In the genomic region with DNA sequence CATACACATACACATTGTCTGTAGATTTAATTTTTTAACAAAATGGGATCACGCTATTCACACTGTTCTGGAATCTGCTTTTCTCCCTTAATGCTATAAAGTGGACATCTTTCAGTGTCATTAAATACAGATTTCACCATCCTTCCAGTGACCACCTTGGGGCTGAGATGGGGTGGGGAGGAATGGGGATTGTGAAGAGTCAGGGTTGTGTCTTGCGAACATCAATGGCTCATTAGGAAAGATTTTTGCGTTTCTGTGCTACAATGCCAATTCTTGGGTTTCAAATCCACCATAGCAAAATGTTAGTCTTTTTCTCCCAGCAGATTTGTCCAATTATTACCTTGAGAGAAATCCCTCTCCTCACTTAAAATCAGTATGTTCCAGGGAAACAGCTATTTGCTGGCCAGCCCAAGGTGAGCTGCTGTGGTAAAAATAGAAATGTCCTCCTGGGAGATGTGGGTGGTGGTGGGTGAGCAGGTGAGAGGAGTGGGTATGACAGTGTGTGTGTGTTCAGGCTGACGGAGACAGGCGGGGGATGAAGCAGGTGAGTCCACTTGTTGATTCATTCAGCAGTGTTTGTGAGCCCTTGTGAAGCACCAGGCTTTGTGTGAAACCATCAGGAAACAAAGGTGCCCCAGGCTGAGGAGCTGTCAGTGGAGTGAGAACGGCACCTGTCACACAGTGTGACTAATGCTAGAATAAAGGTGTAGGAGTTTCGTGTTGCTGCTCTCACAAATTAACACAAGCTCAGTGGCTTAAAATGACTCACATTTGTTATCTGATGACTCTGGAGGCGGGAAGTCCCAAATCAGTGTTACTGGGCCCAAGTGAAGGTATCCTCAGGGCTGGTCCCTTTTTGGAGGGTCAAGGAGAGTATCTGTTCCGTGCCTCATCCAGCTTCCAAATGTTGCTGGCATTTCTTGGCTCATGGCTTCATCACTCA, we compare ENCODE assay signal across 8 cellular contexts. TPM values are rescaled to one million over a fixed set of nuclear protein-coding genes. Genes with fewer than 3 reads are reported as not detected.
DNase-seq lines count a peak whose midpoint lies in the region; ATAC-seq and TF ChIP-seq lines count a peak whose summit lies in the region.

No MANE protein-coding gene starts in this region.

- TF ChIP-seq CTCF in mammary epithelial cell (conservative IDR thresholded peaks at IDR 0.05 in 1 of 2, IDR thresholded peaks at IDR 0.05 in 1 of 2; ENCODE audit: extremely low read depth in 1 of 2, insufficient read depth in 1 of 2, low read depth in 1 of 2, low read length in 2 of 2) (no peak), thyroid gland (IDR thresholded peaks at IDR 0.05) (no peak), RWPE1 (conservative IDR thresholded peaks at IDR 0.05; ENCODE audit: low read depth) (no peak)

- peak in 1 of 2 donors; percentile 36 for TF ChIP-seq POLR2A in thyroid gland (IDR thresholded peaks at IDR 0.05)

- no peak overlapping the region for H3K27ac ChIP-seq in mammary epithelial cell (ENCODE audit: insufficient read depth, low read depth, low read length)
- peak overlapping the region; percentile 97 to 100 (median 97) for H3K27ac ChIP-seq in thyroid gland
- H3K27ac ChIP-seq in RWPE1: no peak overlapping the region

- peak overlapping the region; percentile 38 for H3K27ac Mint-ChIP-seq in T-helper 2 cell treated with Interferon-gamma antibody and Interleukin-4, amounts not matched to agents 5 μg/mL and 100 μg/mL, for 36 hours
- peak overlapping the region; percentile 79 to 88 for H3K27ac Mint-ChIP-seq in natural killer cell treated with Interleukin-12 subunit alpha and Interleukin-12 subunit beta and Interleukin-15 and Interleukin-18, amount 100 ng/mL, for 72 hours

- H3K4me1 Mint-ChIP-seq in T-helper 2 cell treated with Interferon-gamma antibody and Interleukin-4, amounts not matched to agents 5 μg/mL and 100 μg/mL, for 36 hours (ENCODE audit: low read depth): peaks cover 33% of the 10 kb centered on the region
- H3K4me1 Mint-ChIP-seq in natural killer cell treated with Interleukin-12 subunit alpha and Interleukin-12 subunit beta and Interleukin-15 and Interleukin-18, amount 100 ng/mL, for 72 hours (ENCODE audit: low read depth in 2 of 2): peaks cover 34 to 37% of the 10 kb centered on the region in 2 donors

- intact Hi-C loops in mammary epithelial cell (cut with micrococcal nuclease) (loop anchor here (5.0 kb wide), 2 partner anchors 49 to 434 kb away; no protein-coding TSS in a partner anchor), thyroid gland (cut with DNase I) (no loop called here)

- peaks cover 35% of the 10 kb centered on the region for H3K27me3 Mint-ChIP-seq in T-helper 2 cell treated with Interferon-gamma antibody and Interleukin-4, amounts not matched to agents 5 μg/mL and 100 μg/mL, for 36 hours (ENCODE audit: low read depth)
- H3K27me3 Mint-ChIP-seq in natural killer cell treated with Interleukin-12 subunit alpha and Interleukin-12 subunit beta and Interleukin-15 and Interleukin-18, amount 100 ng/mL, for 72 hours: peaks cover 0 to 8% of the 10 kb centered on the region in 2 donors

- H3K79me2 ChIP-seq in mammary epithelial cell (ENCODE audit: insufficient read depth, low read length): peaks cover 7% of the 10 kb centered on the region

- dilution Hi-C loops in mammary epithelial cell (cut with HindIII; ENCODE audit: low sequenced_read_pairs): no loop called here

- peaks cover 2% of the 10 kb centered on the region for H3K27me3 ChIP-seq in mammary epithelial cell (ENCODE audit: insufficient read depth, low read length)
- no peaks in the 10 kb centered on the region for H3K27me3 ChIP-seq in thyroid gland

- CTCF ChIA-PET in mammary epithelial cell (lab: Charles Lee; ENCODE audit: low non-redundant PET): no interaction called here
- CTCF ChIA-PET in RWPE1 (lab: Yijun Ruan, JAX): interaction anchor here (1.0 kb wide), 1 partner anchor 105 kb away, joined by 3 read pairs; no protein-coding TSS in a partner anchor

- POLR2A ChIA-PET in RWPE1 (lab: Yijun Ruan, JAX; ENCODE audit: low non-redundant PET): no interaction called here

- no peaks in the 10 kb centered on the region for H4K20me1 ChIP-seq in mammary epithelial cell (ENCODE audit: insufficient read depth, low read length)

- H3K4me2 ChIP-seq in mammary epithelial cell (ENCODE audit: insufficient read depth, low read depth, low read length): no peak overlapping the region

- no peak overlapping the region for H2AFZ ChIP-seq in mammary epithelial cell (ENCODE audit: low read depth, low read length)

- no peak overlapping the region for H3K9ac ChIP-seq in mammary epithelial cell (ENCODE audit: insufficient read depth, low read length)

- in situ Hi-C loops in mammary epithelial cell (cut with MboI; ENCODE audit: low sequenced_read_pairs in 2 of 2): loop anchor here (5.0 to 25.0 kb wide), 5 partner anchors 129 to 439 kb away; partner anchors contain the start of gene RPL3 (in 1 of the 2)

- no peaks in the 10 kb centered on the region for H3K9me3 Mint-ChIP-seq in T-helper 2 cell treated with Interferon-gamma antibody and Interleukin-4, amounts not matched to agents 5 μg/mL and 100 μg/mL, for 36 hours
- H3K9me3 Mint-ChIP-seq in natural killer cell treated with Interleukin-12 subunit alpha and Interleukin-12 subunit beta and Interleukin-15 and Interleukin-18, amount 100 ng/mL, for 72 hours: no peaks in the 10 kb centered on the region

- no TSS peak for BruUV-seq in mammary epithelial cell (replicated peaks; lab: Mats Ljungman, UMichigan)

- ATAC-seq in natural killer cell treated with Interleukin-12 subunit alpha and Interleukin-12 subunit beta and Interleukin-15 and Interleukin-18, amount 100 ng/mL, for 72 hours: peak; percentile 29 to 44

- H3K36me3 ChIP-seq in mammary epithelial cell (ENCODE audit: insufficient read depth, low read length) (no peaks in the 10 kb centered on the region), thyroid gland (peaks cover 0 to 5% of the 10 kb centered on the region in 2 donors)

- H3K4me3 ChIP-seq in mammary epithelial cell (replicated peaks in 1 of 3; ENCODE audit: insufficient read depth in 1 of 3, low read depth in 2 of 3, low read length in 3 of 3): no peak overlapping the region
- peak overlapping the region in 1 of 3 donors; percentile 63 for H3K4me3 ChIP-seq in thyroid gland (replicated peaks in 1 of 3)

- H3K4me1 ChIP-seq in mammary epithelial cell (ENCODE audit: insufficient read depth, low read length) (peaks cover 27% of the 10 kb centered on the region), thyroid gland (peaks cover 17 to 34% of the 10 kb centered on the region in 2 donors)

- H3K9me3 ChIP-seq in mammary epithelial cell (replicated peaks; ENCODE audit: insufficient read depth, low read length) (no peaks in the 10 kb centered on the region), thyroid gland (no peaks in the 10 kb centered on the region)

- peak; percentile 88 for DNase-seq in NCI-H2107 treated with DMSO at 0.1 percent for 48 hours (lab: John Stamatoyannopoulos, UW; ENCODE audit: unreplicated experiment)
- no peak for DNase-seq in NCI-H2107 (lab: John Stamatoyannopoulos, UW)
- peak; percentile 82 for DNase-seq in T-helper 2 cell treated with Interferon-gamma antibody and Interleukin-4, amounts not matched to agents 5 μg/mL and 100 μg/mL, for 36 hours (ENCODE audit: low spot score)
- peak; percentile 94 for DNase-seq in mammary epithelial cell
- peak; percentile 75 for DNase-seq in natural killer cell treated with Interleukin-12 subunit alpha and Interleukin-12 subunit beta and Interleukin-15 and Interleukin-18, amount 100 ng/mL, for 72 hours (ENCODE audit: low spot score)
- DNase-seq in thyroid gland: peak; percentile 72 to 79
- DNase-seq in cortex of kidney (lab: John Stamatoyannopoulos, UW): no peak
- DNase-seq in RWPE1 (ENCODE audit: low spot score): no peak

- H3K36me3 Mint-ChIP-seq in T-helper 2 cell treated with Interferon-gamma antibody and Interleukin-4, amounts not matched to agents 5 μg/mL and 100 μg/mL, for 36 hours (ENCODE audit: low read depth): peaks cover 8% of the 10 kb centered on the region
- no peaks in the 10 kb centered on the region for H3K36me3 Mint-ChIP-seq in natural killer cell treated with Interleukin-12 subunit alpha and Interleukin-12 subunit beta and Interleukin-15 and Interleukin-18, amount 100 ng/mL, for 72 hours

- peak overlapping the region; percentile 87 for H3K4me3 Mint-ChIP-seq in T-helper 2 cell treated with Interferon-gamma antibody and Interleukin-4, amounts not matched to agents 5 μg/mL and 100 μg/mL, for 36 hours
- peak overlapping the region; percentile 89 for H3K4me3 Mint-ChIP-seq in natural killer cell treated with Interleukin-12 subunit alpha and Interleukin-12 subunit beta and Interleukin-15 and Interleukin-18, amount 100 ng/mL, for 72 hours

- WGBS in mammary epithelial cell (ENCODE audit: low coverage, missing lambda C conversion rate): 20% methylated on average over 9 of the region's 9 CpGs
- WGBS in thyroid gland, 2 donors: 59 to 64% methylated on average over 9 of the region's 9 CpGs

RNA-seq across cellular contexts. Expression of gene CBX6, which starts 1.7 kb away (rescaled TPM):
- 10 to 100 TPM; 32.3 to 55.7 TPM for total RNA-seq in mammary epithelial cell
- 17.2 TPM for polyA plus RNA-seq in mammary epithelial cell
- 49.3 TPM for polyA minus RNA-seq in mammary epithelial cell
- total RNA-seq in natural killer cell treated with Interleukin-12 subunit alpha and Interleukin-12 subunit beta and Interleukin-15 and Interleukin-18, amount 100 ng/mL, for 72 hours: 100 to 1,000 TPM in 1 of 2 donors, 10 to 100 TPM in 1; 95.2 to 137 TPM
- total RNA-seq in thyroid gland: 100 to 1,000 TPM in 2 of 4 donors, 10 to 100 TPM in 2; 47.2 to 118 (median 85.0) TPM

RNA-seq across cellular contexts. Expression of gene NPTXR, which starts 29.9 kb away (rescaled TPM):
- total RNA-seq in mammary epithelial cell (1 to 10 TPM; 1.3 to 3.5 TPM), thyroid gland (1 to 10 TPM; 3.6 to 8.7 (median 4.4) TPM)
- polyA plus RNA-seq in mammary epithelial cell: 1.1 TPM
- polyA minus RNA-seq in mammary epithelial cell: 2.9 TPM
- total RNA-seq in natural killer cell treated with Interleukin-12 subunit alpha and Interleukin-12 subunit beta and Interleukin-15 and Interleukin-18, amount 100 ng/mL, for 72 hours: 1 to 10 TPM; 1.3 to 1.5 TPM

Comparison
In these comparisons a context has a peak if more than half of its experiments do, and no peak if none do; other contexts are left out.
1. DNase-seq: peak in NCI-H2107 treated with DMSO at 0.1 percent for 48 hours (single experiment), T-helper 2 cell treated with Interferon-gamma antibody and Interleukin-4, amounts not matched to agents 5 μg/mL and 100 μg/mL, for 36 hours (single experiment), mammary epithelial cell (single experiment), natural killer cell treated with Interleukin-12 subunit alpha and Interleukin-12 subunit beta and Interleukin-15 and Interleukin-18, amount 100 ng/mL, for 72 hours (single experiment) and thyroid gland (2 of 2); none in NCI-H2107 (single experiment), cortex of kidney (single experiment) and RWPE1 (single experiment).
2. H3K27ac ChIP-seq: peak in thyroid gland (3 of 3); none in mammary epithelial cell (single experiment) and RWPE1 (single experiment).